11 cellular contexts compared by ENCODE assay signal in the genomic region with DNA sequence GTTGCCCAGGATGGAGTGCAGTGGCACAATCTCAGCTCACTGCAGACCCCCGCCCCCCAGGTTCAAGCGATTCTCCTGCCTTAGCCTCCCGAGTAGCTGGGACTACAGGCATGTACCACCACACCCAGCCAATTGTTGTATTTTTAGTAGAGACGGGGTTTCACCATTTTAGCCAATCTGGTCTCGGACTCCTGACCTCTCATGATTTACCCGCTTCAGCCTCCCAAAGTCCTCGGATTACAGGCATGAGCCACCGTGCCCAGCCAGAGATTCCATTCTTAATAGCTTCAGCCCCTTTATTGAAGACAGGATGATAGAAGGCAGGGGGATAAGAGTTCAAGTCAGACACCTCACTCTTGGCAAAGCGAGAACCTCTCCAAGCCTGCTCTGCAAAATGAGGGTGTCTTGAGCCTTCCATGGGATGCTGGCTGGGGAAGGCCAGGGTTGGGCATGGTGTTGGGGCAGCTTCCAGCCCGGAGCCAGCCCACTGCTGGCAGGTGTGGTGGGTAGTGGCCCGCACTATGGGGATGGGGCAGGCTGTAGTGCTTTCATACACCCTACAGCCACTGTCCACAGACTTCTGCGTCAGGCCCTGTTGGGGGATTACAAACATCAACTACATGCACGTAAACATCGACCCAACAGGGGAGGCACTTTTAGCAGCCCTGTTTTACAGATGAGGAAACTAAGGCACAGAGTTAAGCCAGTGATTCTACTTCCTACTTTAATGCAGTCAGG. TPM values are rescaled to one million over a fixed set of nuclear protein-coding genes. Genes with fewer than 3 reads are reported as not detected.
A peak's percentile ranks its signal among the peaks of the same experiment; 100 is the strongest.
DNase-seq lines count a peak whose midpoint lies in the region; ATAC-seq, FAIRE-seq and TF ChIP-seq lines count a peak whose summit lies in the region.
"Had no signal": no experiment of that assay in that cellular context is flagged by ENCODE, and none has a peak within 500 bp of the region (broad histone marks: within the 10 kb centered on the region; RNA-seq: fewer than 3 reads in every experiment).

No MANE protein-coding gene starts in this region.

- ATAC-seq in A549 (no peak), HG03095 (IDR thresholded peaks at IDR 0.05; ENCODE audit: unreplicated experiment) (no peak), GM19023 (IDR thresholded peaks at IDR 0.05; ENCODE audit: unreplicated experiment) (no peak)
- no peak for ATAC-seq in natural killer cell treated with Interleukin-12 subunit alpha and Interleukin-12 subunit beta and Interleukin-15 and Interleukin-18, amount 100 ng/mL, for 72 hours

- H2BK120ac ChIP-seq in H9 (ENCODE audit: low read depth, low read length, poor library complexity, severe bottlenecking): no peak overlapping the region

- peaks cover 15% of the 10 kb centered on the region for H3K23me2 ChIP-seq in H9 (ENCODE audit: insufficient read length, low read depth, low read length, poor library complexity, severe bottlenecking)

- H3K36me3 Mint-ChIP-seq in H9 (ENCODE audit: insufficient read depth in 1 of 3, low read depth in 3 of 3) (peaks cover 14 to 17% (median 14%) of the 10 kb centered on the region in 3 experiments), chondrocyte (ENCODE audit: low read depth) (no peaks in the 10 kb centered on the region)
- H3K36me3 Mint-ChIP-seq in natural killer cell treated with Interleukin-12 subunit alpha and Interleukin-12 subunit beta and Interleukin-15 and Interleukin-18, amount 100 ng/mL, for 72 hours: no peaks in the 10 kb centered on the region

- no peak overlapping the region for H3K18ac ChIP-seq in H9 (ENCODE audit: insufficient read length, low read depth, low read length)

- no peaks in the 10 kb centered on the region for H3K27me3 ChIP-seq in H9 (ENCODE audit: insufficient read depth, low read length)
- H3K27me3 ChIP-seq: ascending aorta had no signal

- no peak overlapping the region for H3K4me3 ChIP-seq in A549

- H3K9me3 ChIP-seq in A549 (no peaks in the 10 kb centered on the region), H9 (ENCODE audit: control insufficient read depth, low read depth, low read length) (no peaks in the 10 kb centered on the region)
- H3K9me3 ChIP-seq: ascending aorta had no signal

- H2BK20ac ChIP-seq in H9 (ENCODE audit: low read depth, low read length, poor library complexity, severe bottlenecking): no peak overlapping the region

- no peak overlapping the region for H2AK5ac ChIP-seq in H9 (ENCODE audit: insufficient read length, low read length)

- H2AFZ ChIP-seq in H9 (ENCODE audit: low read length): no peak overlapping the region

- H3K4me1 Mint-ChIP-seq in H9 (peaks cover 54 to 66% of the 10 kb centered on the region in 2 experiments), chondrocyte (ENCODE audit: low read depth) (peaks cover 74% of the 10 kb centered on the region)
- H3K4me1 Mint-ChIP-seq in natural killer cell treated with Interleukin-12 subunit alpha and Interleukin-12 subunit beta and Interleukin-15 and Interleukin-18, amount 100 ng/mL, for 72 hours (ENCODE audit: low read depth in 2 of 2): peaks cover 41 to 48% of the 10 kb centered on the region in 2 donors

- H2BK5ac ChIP-seq in H9 (ENCODE audit: insufficient read length, low read length): no peak overlapping the region

- no peak overlapping the region for H2BK12ac ChIP-seq in H9 (ENCODE audit: insufficient read length, low read depth, low read length)

- 91% methylated on average over 14 of the region's 14 CpGs for WGBS in A549 (ENCODE audit: missing lambda C conversion rate)
- WGBS in H9 (ENCODE audit: extremely low coverage, insufficient read length, low lambda C conversion rate): no CpG with 5 or more reads among the region's 14 CpGs

- CTCF ChIA-PET in A549 (lab: Yijun Ruan, JAX): interaction anchor here (0.8 to 5.0 kb wide), 5 partner anchors 9 to 204 kb away, joined by 3 to 49 read pairs (median 4); a partner anchor contains a TSS

- H3K14ac ChIP-seq in H9 (ENCODE audit: insufficient read depth, low read length): no peak overlapping the region

- TF ChIP-seq CTCF in A549 (IDR thresholded peaks at IDR 0.05) (no peak), H9 (conservative IDR thresholded peaks at IDR 0.05) (no peak), chondrocyte (IDR thresholded peaks at IDR 0.05) (no peak)

- H3K27ac Mint-ChIP-seq in H9: peak overlapping the region; percentile 94 to 96 (median 95); a peak in 4 of 7 replicates
- H3K27ac Mint-ChIP-seq in chondrocyte (ENCODE audit: unreplicated experiment): peak overlapping the region; percentile 74
- H3K27ac Mint-ChIP-seq in natural killer cell treated with Interleukin-12 subunit alpha and Interleukin-12 subunit beta and Interleukin-15 and Interleukin-18, amount 100 ng/mL, for 72 hours: peak overlapping the region; percentile 51 to 82

- no peak overlapping the region for H3K9ac ChIP-seq in H9 (ENCODE audit: extremely low read depth, insufficient read length, low read length)

- H2BK15ac ChIP-seq in H9 (ENCODE audit: low read depth, low read length): no peak overlapping the region

- H4K5ac ChIP-seq in H9 (ENCODE audit: insufficient read length, low read depth, low read length): no peak overlapping the region

- H4K91ac ChIP-seq in H9 (ENCODE audit: insufficient read length, low read depth, low read length): no peak overlapping the region

- no peak for FAIRE-seq in A549 (lab: Jason Lieb, UNC)

- no peaks in the 10 kb centered on the region; a peak in 2 of 5 replicates for H3K9me3 Mint-ChIP-seq in H9
- H3K9me3 Mint-ChIP-seq in chondrocyte (ENCODE audit: low read depth): no peaks in the 10 kb centered on the region
- H3K9me3 Mint-ChIP-seq in natural killer cell treated with Interleukin-12 subunit alpha and Interleukin-12 subunit beta and Interleukin-15 and Interleukin-18, amount 100 ng/mL, for 72 hours: no peaks in the 10 kb centered on the region

- TF ChIP-seq RAD21 in A549 (conservative IDR thresholded peaks at IDR 0.05 in 1 of 2, IDR thresholded peaks at IDR 0.05 in 1 of 2): no peak

- TF ChIP-seq EP300 in A549 (IDR thresholded peaks at IDR 0.05): no peak

- H3K4me1 ChIP-seq in A549 (peaks cover 83% of the 10 kb centered on the region), H9 (ENCODE audit: insufficient read depth, low read length) (peaks cover 20% of the 10 kb centered on the region; the same call in 1 of the 2 replicates)

- no peak overlapping the region for H3T11ph ChIP-seq in H9 (ENCODE audit: low read length)

- peaks cover 2% of the 10 kb centered on the region; the same call in 1 of the 2 replicates for H3K27me3 Mint-ChIP-seq in H9 (ENCODE audit: low read depth)
- H3K27me3 Mint-ChIP-seq in chondrocyte (ENCODE audit: low read depth): no peaks in the 10 kb centered on the region
- H3K27me3 Mint-ChIP-seq in natural killer cell treated with Interleukin-12 subunit alpha and Interleukin-12 subunit beta and Interleukin-15 and Interleukin-18, amount 100 ng/mL, for 72 hours: no peaks in the 10 kb centered on the region

- no peak overlapping the region for H3K23ac ChIP-seq in H9 (ENCODE audit: insufficient read length, low read depth, low read length)

- no peak for TF ChIP-seq POLR2A in A549 (IDR thresholded peaks at IDR 0.05; ENCODE audit: low read length)

- peaks cover 57% of the 10 kb centered on the region; the same call in 1 of the 2 replicates for H3K79me2 ChIP-seq in H9 (ENCODE audit: insufficient read depth, low read length)

- H3K56ac ChIP-seq in H9 (ENCODE audit: insufficient read length, low read depth, low read length): no peak overlapping the region

- POLR2A ChIA-PET in A549 (lab: Yijun Ruan, JAX): interaction anchor here (1.8 kb wide), 1 partner anchor 15 kb away, joined by 5 read pairs; no protein-coding TSS in a partner anchor

- H3K4ac ChIP-seq in H9 (ENCODE audit: low read depth, low read length): no peak overlapping the region

- peak overlapping the region; percentile 98 for H3K4me2 ChIP-seq in A549
- peak overlapping the region; percentile 24 for H3K4me2 ChIP-seq in H9 (ENCODE audit: insufficient read depth, insufficient read length, low read length)

- no peak for DNase-seq in A549 (ENCODE audit: low read depth in 1 of 2, low spot score in 1 of 2)
- DNase-seq in H9: no peak
- no peak for DNase-seq in chondrocyte (ENCODE audit: low spot score)
- no peak for DNase-seq in natural killer cell treated with Interleukin-12 subunit alpha and Interleukin-12 subunit beta and Interleukin-15 and Interleukin-18, amount 100 ng/mL, for 72 hours (ENCODE audit: low spot score)
- DNase-seq in H4 (ENCODE audit: low spot score): no peak
- no peak for DNase-seq in NOMO-1 treated with DMSO at 0.1 percent for 48 hours (lab: John Stamatoyannopoulos, UW; ENCODE audit: unreplicated experiment)

- peaks cover 3% of the 10 kb centered on the region for H3K79me1 ChIP-seq in H9 (ENCODE audit: insufficient read depth, low read depth, low read length, poor library complexity, severe bottlenecking)

- no peak overlapping the region for H4K8ac ChIP-seq in H9 (replicated peaks; ENCODE audit: insufficient read length, low read depth, low read length)

- H3K4me3 Mint-ChIP-seq in H9 (peak overlapping the region; percentile 90), chondrocyte (ENCODE audit: unreplicated experiment) (peak overlapping the region; percentile 41)
- H3K4me3 Mint-ChIP-seq in natural killer cell treated with Interleukin-12 subunit alpha and Interleukin-12 subunit beta and Interleukin-15 and Interleukin-18, amount 100 ng/mL, for 72 hours: peak overlapping the region; percentile 10

- H4K20me1 ChIP-seq in H9 (ENCODE audit: control insufficient read depth, insufficient read depth, insufficient read length): peaks cover 5% of the 10 kb centered on the region

- H3K27ac ChIP-seq in A549: peak overlapping the region in 1 of 2 experiments; percentile 94; a peak in 4 of 6 replicates
- no peak overlapping the region for H3K27ac ChIP-seq in H9 (ENCODE audit: insufficient read length, low read depth, low read length)

RNA-seq across cellular contexts. Expression of a gene that starts 3.5 kb away (rescaled TPM):
- polyA plus RNA-seq in A549 (2011; rRNA removed) (47.8 and 53.9 TPM in 2 replicates), A549 (2017; fragmentation: RNase III; extraction: RNeasy Plus Mini Kit Qiagen cat#74134 plus additional on column Dnase treatment) (137 to 173 TPM (median 172 TPM) in 3 replicates)
- 192 and 210 TPM in 2 replicates for polyA plus RNA-seq in A549 (2012; cell fraction: cytosol; rRNA removed)
- polyA plus RNA-seq in A549 (2012; cell fraction: nucleus; rRNA removed): 104 and 147 TPM in 2 replicates
- 70.2 and 86.8 TPM in 2 replicates for polyA minus RNA-seq in A549 (2011; rRNA and poly(A)+ RNA removed)
- total RNA-seq in H9 (2021) (194 and 195 TPM in 2 replicates), chondrocyte (46.5 to 57.4 TPM (median 54.1 TPM) in 3 replicates)
- 10 to 100 TPM; 66.5 to 70.7 TPM for total RNA-seq in natural killer cell treated with Interleukin-12 subunit alpha and Interleukin-12 subunit beta and Interleukin-15 and Interleukin-18, amount 100 ng/mL, for 72 hours
- 118 and 119 TPM in 2 replicates for total RNA-seq in H4 (2014; rRNA removed; shearing (Covaris generic))

RNA-seq across cellular contexts. Expression of a gene that starts 16.8 kb away (rescaled TPM):
- polyA plus RNA-seq in A549 (2011; rRNA removed) (not detected in 2 replicates), A549 (2017; fragmentation: RNase III; extraction: RNeasy Plus Mini Kit Qiagen cat#74134 plus additional on column Dnase treatment) (not detected in 3 replicates)
- polyA plus RNA-seq in A549 (2012; cell fraction: cytosol; rRNA removed): not detected in 2 replicates
- not detected in 2 replicates for polyA plus RNA-seq in A549 (2012; cell fraction: nucleus; rRNA removed)
- polyA minus RNA-seq in A549 (2011; rRNA and poly(A)+ RNA removed): not detected in 2 replicates
- total RNA-seq in H9 (2021) (not detected in 2 replicates), chondrocyte (not detected in 3 replicates)
- not detected for total RNA-seq in natural killer cell treated with Interleukin-12 subunit alpha and Interleukin-12 subunit beta and Interleukin-15 and Interleukin-18, amount 100 ng/mL, for 72 hours
- total RNA-seq in H4 (2014; rRNA removed; shearing (Covaris generic)): not detected in 2 replicates
- total RNA-seq: ascending aorta, fibroblast of lung, mucosa of gallbladder had no signal
- polyA plus RNA-seq: fibroblast of lung had no signal

Comparison
In these comparisons a context has a peak if more than half of its experiments do, and no peak if none do; other contexts are left out.
1. H3K4me3 Mint-ChIP-seq: peak in every context shown above with its lines; median percentile 90 in H9; 41 in chondrocyte; 10 in natural killer cell treated with Interleukin-12 subunit alpha and Interleukin-12 subunit beta and Interleukin-15 and Interleukin-18, amount 100 ng/mL, for 72 hours.